ENCODE assay signal across 21 cellular contexts in the genomic region with DNA sequence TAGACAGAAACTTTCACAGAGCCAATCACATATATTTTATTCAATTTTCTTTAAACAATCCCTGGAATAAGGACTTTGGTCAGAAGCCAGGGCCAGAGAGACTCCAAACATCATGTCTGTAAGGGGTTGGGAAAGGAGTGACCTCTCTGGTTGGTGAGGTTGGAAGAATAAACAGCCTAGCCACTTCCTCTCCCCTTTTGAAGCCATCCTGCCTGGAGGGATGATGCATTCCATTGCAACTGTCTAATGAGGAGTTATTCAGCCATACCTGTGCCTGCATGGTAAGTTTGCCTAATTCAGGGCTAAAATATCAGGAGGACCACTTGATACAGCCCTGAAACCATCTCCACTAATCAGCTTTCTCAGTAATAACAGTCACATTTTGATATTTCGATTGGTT.
DNase-seq lines count a peak whose midpoint lies in the region; ATAC-seq and TF ChIP-seq lines count a peak whose summit lies in the region.
"Had no signal": no experiment of that assay in that cellular context is flagged by ENCODE, and none has a peak within 500 bp of the region (broad histone marks: within the 10 kb centered on the region; RNA-seq: fewer than 3 reads in every experiment).

No MANE protein-coding gene starts in this region.

- no TSS peak for BruUV-seq in IMR-90 (replicated peaks; lab: Mats Ljungman, UMichigan)

- no peaks in the 10 kb centered on the region for H3K79me2 ChIP-seq in SK-N-SH (ENCODE audit: insufficient read depth)

- dilution Hi-C loops in IMR-90 (cut with HindIII; ENCODE audit: low sequenced_read_pairs, unreplicated experiment), result no loop called here

- POLR2A ChIA-PET in IMR-90 (lab: Charles Lee; ENCODE audit: unreplicated experiment) (no interaction called here), SK-N-SH (lab: Yijun Ruan, JAX) (no interaction called here)

- H3K23ac ChIP-seq in IMR-90 (ENCODE audit: low read depth, low read length) (no peak overlapping the region), mesenchymal stem cell (ENCODE audit: low read length in 2 of 2) (no peak overlapping the region)

- no peak overlapping the region for H2BK20ac ChIP-seq in IMR-90 (ENCODE audit: low read depth, low read length)

- no peak for TF ChIP-seq EP300 in SK-N-SH (IDR thresholded peaks at IDR 0.05; ENCODE audit: borderline replicate concordance in 1 of 2, low read depth in 1 of 2, low read length in 1 of 2)

- intact Hi-C loops in IMR-90 (cut with micrococcal nuclease), result no loop called here

- H2BK120ac ChIP-seq in IMR-90 (ENCODE audit: low read depth, low read length) (no peak overlapping the region), mesenchymal stem cell (ENCODE audit: low read depth, low read length) (no peak overlapping the region)

- H3K4me3 ChIP-seq in IMR-90 (ENCODE audit: insufficient read depth, low read depth, low read length) (no peak overlapping the region), RWPE2 (ENCODE audit: severe bottlenecking) (no peak overlapping the region), mesenchymal stem cell (ENCODE audit: insufficient read depth in 1 of 2, low read depth in 1 of 2, low read length in 2 of 2) (no peak overlapping the region), SK-N-SH (ENCODE audit: low read depth in 2 of 2, low read length in 1 of 2) (no peak overlapping the region)
- H3K4me3 ChIP-seq: BLaER1 had no signal

- in situ Hi-C loops in IMR-90 (cut with MboI; ENCODE audit: low sequenced_read_pairs), result no loop called here

- H3K9me2 ChIP-seq in SK-N-SH, result no peaks in the 10 kb centered on the region

- H2AK5ac ChIP-seq in IMR-90 (ENCODE audit: low read depth, low read length), result no peak overlapping the region
- no peak overlapping the region for H2AK5ac ChIP-seq in mesenchymal stem cell (ENCODE audit: low read length, severe bottlenecking)

- H3K18ac ChIP-seq in IMR-90 (ENCODE audit: low read depth, low read length) (no peak overlapping the region), mesenchymal stem cell (ENCODE audit: low read depth in 1 of 2, low read length in 2 of 2) (no peak overlapping the region)

- no peak overlapping the region for H3K9ac ChIP-seq in IMR-90 (ENCODE audit: low read depth, low read length)
- H3K9ac ChIP-seq in mesenchymal stem cell (ENCODE audit: low read length), result no peak overlapping the region
- no peak overlapping the region for H3K9ac ChIP-seq in SK-N-SH
- H3K9ac ChIP-seq: BLaER1 had no signal

- H2AFZ ChIP-seq in IMR-90 (replicated peaks; ENCODE audit: low read length, poor library complexity) (no peak overlapping the region), mesenchymal stem cell (ENCODE audit: low read depth, low read length) (no peak overlapping the region), SK-N-SH (ENCODE audit: low read depth) (no peak overlapping the region)

- no peaks in the 10 kb centered on the region for H3F3A ChIP-seq in SK-N-SH (replicated peaks; ENCODE audit: insufficient read depth)

- H2BK15ac ChIP-seq in IMR-90 (ENCODE audit: low read depth, low read length) (no peak overlapping the region), mesenchymal stem cell (ENCODE audit: low read depth, poor library complexity, severe bottlenecking) (no peak overlapping the region)

- H3K4ac ChIP-seq in IMR-90 (ENCODE audit: low read depth, low read length) (peak overlapping the region; percentile 16; the same call in 1 of the 2 replicates), mesenchymal stem cell (ENCODE audit: low read depth in 1 of 2, low read length in 2 of 2) (no peak overlapping the region)

- no peak overlapping the region for H3K56ac ChIP-seq in IMR-90 (ENCODE audit: extremely low read depth, insufficient read depth, low read length)

- no peaks in the 10 kb centered on the region for H3K27me3 ChIP-seq in IMR-90 (ENCODE audit: control insufficient read depth, insufficient read depth, low read length)
- no peaks in the 10 kb centered on the region for H3K27me3 ChIP-seq in RWPE2 (ENCODE audit: insufficient read depth, poor library complexity, severe bottlenecking)
- no peaks in the 10 kb centered on the region for H3K27me3 ChIP-seq in mesenchymal stem cell (ENCODE audit: control insufficient read depth in 1 of 2, insufficient read depth in 1 of 2, low read length in 2 of 2)
- no peaks in the 10 kb centered on the region for H3K27me3 ChIP-seq in SK-N-SH (ENCODE audit: insufficient read depth)
- H3K27me3 ChIP-seq: BLaER1 had no signal

- no peaks in the 10 kb centered on the region for H3K36me3 ChIP-seq in IMR-90 (ENCODE audit: control insufficient read depth, insufficient read depth, low read length)
- H3K36me3 ChIP-seq in RWPE2 (ENCODE audit: low read depth), result no peaks in the 10 kb centered on the region
- no peaks in the 10 kb centered on the region for H3K36me3 ChIP-seq in mesenchymal stem cell (ENCODE audit: control insufficient read depth in 1 of 2, insufficient read depth in 2 of 2, low read depth in 1 of 2, low read length in 2 of 2)
- no peaks in the 10 kb centered on the region for H3K36me3 ChIP-seq in SK-N-SH (replicated peaks in 1 of 2; ENCODE audit: control insufficient read depth in 1 of 2, insufficient read depth in 2 of 2, low read length in 1 of 2)
- H3K36me3 ChIP-seq: BLaER1 had no signal

- H3K27ac ChIP-seq in IMR-90 (ENCODE audit: insufficient read depth, low read length) (no peak overlapping the region), RWPE2 (ENCODE audit: poor library complexity, severe bottlenecking) (no peak overlapping the region), mesenchymal stem cell (ENCODE audit: low read length, poor library complexity, severe bottlenecking) (no peak overlapping the region), SK-N-SH (ENCODE audit: low read depth in 2 of 2, low read length in 1 of 2) (no peak overlapping the region)
- H3K27ac ChIP-seq: BLaER1 had no signal

- H3K14ac ChIP-seq in IMR-90 (replicated peaks; ENCODE audit: low read depth, low read length), result no peak overlapping the region
- no peak overlapping the region for H3K14ac ChIP-seq in mesenchymal stem cell (ENCODE audit: low read length in 2 of 2)

- DNase-seq in ELF-1 (ENCODE audit: low read depth, low spot score), result peak; percentile 19
- peak; percentile 12 for DNase-seq in IMR-90
- DNase-seq in RWPE2 (ENCODE audit: low spot score), result no peak
- peak; percentile 10 for DNase-seq in mesenchymal stem cell
- DNase-seq in occipital lobe (lab: John Stamatoyannopoulos, UW), result no peak
- no peak for DNase-seq in Ammon's horn (ENCODE audit: low spot score)
- DNase-seq in SK-N-SH, result no peak
- DNase-seq in NCI-H1105 (lab: John Stamatoyannopoulos, UW), result no peak
- DNase-seq: CD4-positive, CD25-positive, alpha-beta regulatory T cell; DMS153; DND-41; GOT3; HCEC 1CT; NCI-H1105 treated with DMSO at 0.1 percent for 48 hours; NCI-H146; NCI-H2029; NCI-H446 treated with DMSO at 0.1 percent for 48 hours; NCI-H526 had no signal

- no peak for TF ChIP-seq RAD21 in IMR-90 (IDR thresholded peaks at IDR 0.05; ENCODE audit: low read length)
- TF ChIP-seq RAD21 in SK-N-SH (IDR thresholded peaks at IDR 0.05; ENCODE audit: low read length), result no peak

- H3K79me1 ChIP-seq in IMR-90 (ENCODE audit: low read depth in 1 of 2, low read length in 2 of 2), result no peaks in the 10 kb centered on the region
- H3K79me1 ChIP-seq in mesenchymal stem cell (replicated peaks; ENCODE audit: low read length, poor library complexity, severe bottlenecking), result no peaks in the 10 kb centered on the region

- H2AK9ac ChIP-seq in IMR-90 (replicated peaks; ENCODE audit: low read depth, low read length, poor library complexity), result no peak overlapping the region

- H4K5ac ChIP-seq in IMR-90 (ENCODE audit: low read depth, low read length), result no peak overlapping the region

- H4K20me1 ChIP-seq in IMR-90 (ENCODE audit: insufficient read depth, low read length) (no peaks in the 10 kb centered on the region), SK-N-SH (ENCODE audit: insufficient read depth) (no peaks in the 10 kb centered on the region)
- H4K20me1 ChIP-seq: BLaER1 had no signal

- CTCF ChIA-PET in IMR-90 (lab: Yijun Ruan, JAX) (no interaction called here), SK-N-SH (lab: Yijun Ruan, JAX) (no interaction called here)

- ATAC-seq in IMR-90 (ENCODE audit: low read depth) (peak; percentile 42; the same call in 1 of the 2 replicates), RWPE2 (ENCODE audit: low read depth) (peak; percentile 68; the same call in 2 of the 3 replicates)
- ATAC-seq: Panc1, SK-N-SH treated with all-trans-retinoic acid at 6 μM for 48 hours had no signal

- H3K9me1 ChIP-seq in IMR-90 (ENCODE audit: insufficient read depth, low read length), result no peaks in the 10 kb centered on the region

- H4K91ac ChIP-seq in IMR-90 (ENCODE audit: insufficient read depth, low read depth, low read length) (no peak overlapping the region), mesenchymal stem cell (ENCODE audit: low read length) (no peak overlapping the region)

- no CpG with 5 or more reads among the region's 1 CpG for WGBS in IMR-90 (ENCODE audit: extremely low coverage in 2 of 2, insufficient read length in 1 of 2), 2 experiments
- 82% methylated on average over 1 of the region's 1 CpG for WGBS in mesenchymal stem cell
- 0% methylated on average over 1 of the region's 1 CpG for WGBS in SK-N-SH (ENCODE audit: low lambda C conversion rate)

- no peak overlapping the region for H2BK12ac ChIP-seq in mesenchymal stem cell (ENCODE audit: low read length in 2 of 2)

- H2BK5ac ChIP-seq in IMR-90 (ENCODE audit: low read depth, low read length, poor library complexity, severe bottlenecking), result no peak overlapping the region
- H2BK5ac ChIP-seq in mesenchymal stem cell (ENCODE audit: low read depth, low read length, poor library complexity, severe bottlenecking), result no peak overlapping the region

- TF ChIP-seq POLR2A in IMR-90 (IDR thresholded peaks at IDR 0.05; ENCODE audit: low read depth, low read length), result no peak

- H4K8ac ChIP-seq in IMR-90 (ENCODE audit: low read depth in 2 of 2, low read length in 2 of 2) (no peak overlapping the region), mesenchymal stem cell (ENCODE audit: low read length) (no peak overlapping the region)

- TF ChIP-seq CTCF in IMR-90 (conservative IDR thresholded peaks at IDR 0.05; ENCODE audit: low read depth, low read length) (no peak), RWPE2 (IDR thresholded peaks at IDR 0.05; ENCODE audit: poor library complexity, severe bottlenecking) (no peak), SK-N-SH (IDR thresholded peaks at IDR 0.05) (no peak)

- H3K9me3 ChIP-seq in IMR-90 (ENCODE audit: control insufficient read depth, insufficient read depth, low read length) (no peaks in the 10 kb centered on the region), RWPE2 (ENCODE audit: severe bottlenecking) (no peaks in the 10 kb centered on the region), mesenchymal stem cell (ENCODE audit: control insufficient read depth, low read length) (no peaks in the 10 kb centered on the region), SK-N-SH (no peaks in the 10 kb centered on the region)
- H3K9me3 ChIP-seq: BLaER1 had no signal

- H3K4me2 ChIP-seq in IMR-90 (ENCODE audit: low read depth, low read length) (no peak overlapping the region), mesenchymal stem cell (ENCODE audit: low read length, poor library complexity, severe bottlenecking) (no peak overlapping the region), SK-N-SH (no peak overlapping the region)
- H3K4me2 ChIP-seq: BLaER1 had no signal

- H3K4me1 ChIP-seq in IMR-90 (ENCODE audit: control insufficient read depth, insufficient read depth, low read length) (peaks cover 4% of the 10 kb centered on the region; the same call in 1 of the 2 replicates), RWPE2 (ENCODE audit: insufficient read depth, poor library complexity, severe bottlenecking) (no peaks in the 10 kb centered on the region), mesenchymal stem cell (ENCODE audit: control insufficient read depth, insufficient read depth, low read depth, low read length) (no peaks in the 10 kb centered on the region), SK-N-SH (ENCODE audit: control insufficient read depth in 1 of 2, insufficient read depth in 2 of 2, low read depth in 1 of 2, low read length in 1 of 2) (no peaks in the 10 kb centered on the region)

Comparison
In these comparisons a context has a peak if more than half of its experiments do, and no peak if none do; other contexts are left out.
1. DNase-seq: peak in ELF-1 (single experiment), IMR-90 (single experiment) and mesenchymal stem cell (single experiment); none in RWPE2 (single experiment), occipital lobe (single experiment), Ammon's horn (single experiment), SK-N-SH (single experiment) and NCI-H1105 (single experiment).